9 cellular contexts compared by ENCODE assay signal in the genomic region with DNA sequence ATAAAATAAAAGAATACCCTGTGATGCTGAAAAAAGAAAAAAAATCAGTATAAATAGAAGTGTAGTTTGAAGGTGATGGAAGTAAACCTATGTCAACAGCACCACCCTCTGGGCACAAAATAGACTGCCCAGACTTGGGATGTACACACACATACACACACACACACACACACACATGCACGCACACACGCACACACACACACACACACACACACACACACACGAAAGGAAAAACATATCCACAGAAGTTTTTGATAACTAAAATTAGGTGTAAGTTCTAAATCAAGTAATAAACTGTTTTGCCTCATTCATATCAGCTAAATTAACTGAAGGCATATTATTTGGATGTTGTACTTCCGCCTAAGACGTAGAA. TPM values are rescaled to one million over a fixed set of nuclear protein-coding genes. Genes with fewer than 3 reads are reported as not detected.
DNase-seq lines count a peak whose midpoint lies in the region; ATAC-seq and TF ChIP-seq lines count a peak whose summit lies in the region.
"Had no signal": no experiment of that assay in that cellular context is flagged by ENCODE, and none has a peak within 500 bp of the region (broad histone marks: within the 10 kb centered on the region; RNA-seq: fewer than 3 reads in every experiment).

No MANE protein-coding gene starts in this region.

- DNase-seq in CMK (ENCODE audit: low read depth) = peak; percentile 31
- peak; percentile 10 for DNase-seq in LoVo (ENCODE audit: low spot score)
- DNase-seq in T-helper 17 cell = no peak
- DNase-seq in fibroblast of the conjunctiva (ENCODE audit: low read depth) = peak; percentile 82
- peak in 6 of 10 donors; percentile 31 to 74 (median 38) for DNase-seq in posterior cingulate gyrus
- no peak for DNase-seq in Peyer's patch

- peaks cover 2% of the 10 kb centered on the region for H3K4me1 Mint-ChIP-seq in T-helper 17 cell
- H3K4me1 Mint-ChIP-seq: mesothelial cell of epicardium had no signal

- intact Hi-C loops in posterior cingulate gyrus (cut with DNase I) = loop anchor here (1.0 kb wide), 2 partner anchors 194 to 286 kb away; no protein-coding TSS in a partner anchor

- TF ChIP-seq POLR2A in Peyer's patch (IDR thresholded peaks at IDR 0.05) = no peak

- ATAC-seq in GM18867 (IDR thresholded peaks at IDR 0.05; ENCODE audit: unreplicated experiment) (peak; percentile 53), T-helper 17 cell (peak; percentile 59), HG03097 (IDR thresholded peaks at IDR 0.05; ENCODE audit: low FRiP score, unreplicated experiment) (no peak)

- no peak overlapping the region for H3K4me3 ChIP-seq in Peyer's patch

- H3K27me3 Mint-ChIP-seq in T-helper 17 cell = no peaks in the 10 kb centered on the region

- no peaks in the 10 kb centered on the region for H3K9me3 ChIP-seq in T-helper 17 cell (ENCODE audit: control insufficient read depth, low read length, poor library complexity, severe bottlenecking)
- H3K9me3 ChIP-seq in Peyer's patch = no peaks in the 10 kb centered on the region

- no peaks in the 10 kb centered on the region for H3K27me3 ChIP-seq in Peyer's patch

- H3K36me3 Mint-ChIP-seq in T-helper 17 cell (ENCODE audit: low read depth) = peaks cover 3% of the 10 kb centered on the region
- H3K36me3 Mint-ChIP-seq: mesothelial cell of epicardium had no signal

- peak in 3 of 6 experiments; percentile 22 to 48 (median 44) for TF ChIP-seq CTCF in Peyer's patch (IDR thresholded peaks at IDR 0.05)

- no peak overlapping the region for H3K27ac ChIP-seq in Peyer's patch

- no peaks in the 10 kb centered on the region for H3K4me1 ChIP-seq in Peyer's patch

- no peak overlapping the region for H3K27ac Mint-ChIP-seq in T-helper 17 cell
- H3K27ac Mint-ChIP-seq: mesothelial cell of epicardium had no signal

- no peak overlapping the region for H3K4me3 Mint-ChIP-seq in T-helper 17 cell
- H3K4me3 Mint-ChIP-seq: mesothelial cell of epicardium had no signal

- no peaks in the 10 kb centered on the region for H3K36me3 ChIP-seq in Peyer's patch

RNA-seq across cellular contexts. Expression of gene ANXA5, which starts 40.5 kb away (rescaled TPM):
- total RNA-seq in T-helper 17 cell (100 to 1,000 TPM; 103 to 108 TPM), Peyer's patch (100 to 1,000 TPM in 1 of 4 donors, 10 to 100 TPM in 3; 39.1 to 188 (median 49.4) TPM)

Comparison
In these comparisons a context has a peak if more than half of its experiments do, and no peak if none do; other contexts are left out.
1. DNase-seq: peak in CMK (single experiment), LoVo (single experiment), fibroblast of the conjunctiva (single experiment) and posterior cingulate gyrus (6 of 10); none in T-helper 17 cell (0 of 3) and Peyer's patch (0 of 3).